ENCODE assay signal across 8 cellular contexts in the genomic region with DNA sequence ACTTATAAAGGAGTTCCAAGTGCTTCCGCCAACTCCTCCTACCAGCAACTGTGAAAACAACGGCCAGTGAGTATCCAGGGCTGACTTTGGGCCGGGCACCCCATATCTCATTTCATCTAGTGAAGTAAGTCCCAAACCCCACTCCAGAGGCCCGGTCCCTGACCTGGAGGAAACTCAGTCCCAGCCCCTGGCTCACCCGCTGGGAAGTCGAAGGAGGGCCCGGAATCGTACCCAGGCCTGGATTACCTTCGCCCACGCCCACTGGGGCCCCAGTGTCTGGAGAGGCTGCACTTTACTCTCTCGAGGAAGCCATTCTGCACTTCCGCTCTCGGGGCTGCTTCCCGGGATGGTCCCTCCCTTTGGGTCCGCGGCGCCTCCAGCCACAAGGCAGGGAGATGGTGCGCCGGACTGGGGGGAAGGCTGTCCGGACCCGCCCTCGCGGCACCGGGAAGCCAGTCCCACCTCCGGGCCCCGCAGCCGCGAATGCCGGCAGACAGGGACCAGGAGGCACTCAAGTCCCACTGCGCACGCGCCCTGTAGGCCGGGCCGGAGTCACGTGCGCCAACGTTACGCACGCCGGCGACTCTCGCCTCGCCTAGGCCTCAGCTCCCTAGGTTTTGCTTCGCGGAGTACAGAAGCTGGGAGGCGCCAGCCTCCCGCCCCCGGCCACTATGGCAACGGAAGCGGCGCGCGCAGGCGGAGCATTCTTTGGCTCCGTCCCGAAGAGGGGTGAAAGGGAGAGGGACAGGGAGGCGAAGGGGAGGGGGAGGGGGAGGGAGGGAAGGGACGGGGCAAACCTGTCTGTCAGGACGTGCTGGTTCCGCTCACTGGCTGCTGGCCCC. TPM values are rescaled to one million over a fixed set of nuclear protein-coding genes. Genes with fewer than 3 reads are reported as not detected.
A peak's percentile ranks its signal among the peaks of the same experiment; 100 is the strongest.
DNase-seq lines count a peak whose midpoint lies in the region; ATAC-seq and TF ChIP-seq lines count a peak whose summit lies in the region.

Gene CMTR2 (minus strand): TSS at position 513 of the 842 bp plus-strand sequence. CDS start 3,482 bp downstream, outside the sequence.

- peak within 1 kb of the TSS; percentile 94 for H3K9ac ChIP-seq in NT2/D1 (ENCODE audit: insufficient read length, low read depth)
- H3K9ac ChIP-seq in endodermal cell (ENCODE audit: extremely low read depth, low read length, poor library complexity, severe bottlenecking), result peak within 1 kb of the TSS; percentile 77

- peaks cover 8% of the 10 kb centered on the region for H3K27me3 Mint-ChIP-seq in endodermal cell (ENCODE audit: insufficient read depth)

- peaks cover 31% of the 10 kb centered on the region for H3K36me3 Mint-ChIP-seq in endodermal cell (ENCODE audit: low read depth)

- peak within 1 kb of the TSS; percentile 87 for H3K27ac Mint-ChIP-seq in endodermal cell

- H3K27ac ChIP-seq in endodermal cell (ENCODE audit: low read depth, low read length), result peak within 1 kb of the TSS; percentile 89
- H3K27ac ChIP-seq in mesodermal cell (ENCODE audit: low read depth, low read length, severe bottlenecking), result peak within 1 kb of the TSS; percentile 94

- 0 to 3% methylated on average over 10 to 60 of the region's 60 CpGs for WGBS in endodermal cell (ENCODE audit: insufficient coverage in 1 of 2, insufficient read length in 1 of 2), 2 experiments
- 0% methylated on average over 38 to 45 of the region's 60 CpGs for WGBS in mesodermal cell (ENCODE audit: insufficient coverage in 2 of 2), 2 experiments

- H3K9me3 ChIP-seq in NT2/D1 (ENCODE audit: insufficient read depth, low read length) (no peaks in the 10 kb centered on the region), endodermal cell (ENCODE audit: control insufficient read depth, low read length) (no peaks in the 10 kb centered on the region), mesodermal cell (ENCODE audit: control insufficient read depth, low read length) (no peaks in the 10 kb centered on the region)

- H3K27me3 ChIP-seq in NT2/D1 (ENCODE audit: insufficient read depth, insufficient read length), result no peaks in the 10 kb centered on the region
- no peaks in the 10 kb centered on the region for H3K27me3 ChIP-seq in endodermal cell (ENCODE audit: control insufficient read depth, insufficient read depth, low read length, poor library complexity, severe bottlenecking)

- H3K4me1 ChIP-seq in NT2/D1 (ENCODE audit: insufficient read depth, insufficient read length), result peaks cover 5% of the 10 kb centered on the region
- H3K4me1 ChIP-seq in endodermal cell (ENCODE audit: control insufficient read depth, insufficient read depth, low read length), result no peaks in the 10 kb centered on the region
- peaks cover 5% of the 10 kb centered on the region for H3K4me1 ChIP-seq in mesodermal cell (ENCODE audit: control insufficient read depth, insufficient read depth, low read length, poor library complexity, severe bottlenecking)

- no peak for TF ChIP-seq CTCF in endodermal cell (conservative IDR thresholded peaks at IDR 0.05)

- H3K4me3 ChIP-seq in NT2/D1 (ENCODE audit: insufficient read length, low read depth) (peak within 1 kb of the TSS; percentile 84), endodermal cell (ENCODE audit: low read length) (peak within 1 kb of the TSS; percentile 90), mesodermal cell (ENCODE audit: extremely low read depth, insufficient read depth, low read length, poor library complexity, severe bottlenecking) (peak within 1 kb of the TSS; percentile 77)

- H3K4me3 Mint-ChIP-seq in endodermal cell, result peak within 1 kb of the TSS; percentile 84

- ATAC-seq in GM21381 (IDR thresholded peaks at IDR 0.05; ENCODE audit: unreplicated experiment), result peak; percentile 95

- DNase-seq in COR-L47 (lab: John Stamatoyannopoulos, UW), result peak; percentile 91
- peak; percentile 61 to 98 (median 93) for DNase-seq in HUDEP-2 (lab: John Stamatoyannopoulos, UW; ENCODE audit: unreplicated experiment in 76 of 76)
- peak; percentile 99 for DNase-seq in NT2/D1 (ENCODE audit: low read depth, low spot score)
- DNase-seq in activated CD8-positive, alpha-beta memory T cell treated with anti-CD3 and anti-CD28 coated beads, Interleukin-2, amount 50 U/mL, for 1 hour (ENCODE audit: extremely low read depth), result peak; percentile 67
- peak; percentile 99 for DNase-seq in endodermal cell
- DNase-seq in stimulated activated CD8-positive, alpha-beta memory T cell treated with anti-CD3 and anti-CD28 coated beads, Interleukin-15, amount 100 ng/mL, for 4 hours (ENCODE audit: low read depth in 2 of 2), result peak; percentile 83

- H3K36me3 ChIP-seq in NT2/D1 (ENCODE audit: insufficient read depth, insufficient read length, low read length) (peaks cover 35% of the 10 kb centered on the region), endodermal cell (ENCODE audit: control insufficient read depth, insufficient read depth, low read length) (peaks cover 26% of the 10 kb centered on the region), mesodermal cell (ENCODE audit: control insufficient read depth, insufficient read depth, low read length) (peaks cover 32% of the 10 kb centered on the region)

- peaks cover 6% of the 10 kb centered on the region for H3K4me1 Mint-ChIP-seq in endodermal cell

- H3K9me3 Mint-ChIP-seq in endodermal cell, result no peaks in the 10 kb centered on the region

RNA-seq across cellular contexts. Expression of gene CMTR2, which starts in this region (rescaled TPM):
- total RNA-seq in endodermal cell, result 10 to 100 TPM; 16.1 to 17.2 TPM
- 22.4 TPM for polyA plus RNA-seq in endodermal cell (2013, experiment 1 of 2)
- 25.6 TPM for polyA plus RNA-seq in endodermal cell (2013, experiment 2 of 2)
- 15.6 TPM for polyA plus RNA-seq in mesodermal cell (2013, experiment 1 of 2)
- polyA plus RNA-seq in mesodermal cell (2013, experiment 2 of 2), result 20.1 TPM

Comparison
In these comparisons a context has a peak if more than half of its experiments do, and no peak if none do; other contexts are left out.
1. Peak in every context shown above with its lines: DNase-seq, ATAC-seq, H3K4me3 ChIP-seq and H3K27ac ChIP-seq.